20 cellular contexts compared by ENCODE assay signal in the genomic region with DNA sequence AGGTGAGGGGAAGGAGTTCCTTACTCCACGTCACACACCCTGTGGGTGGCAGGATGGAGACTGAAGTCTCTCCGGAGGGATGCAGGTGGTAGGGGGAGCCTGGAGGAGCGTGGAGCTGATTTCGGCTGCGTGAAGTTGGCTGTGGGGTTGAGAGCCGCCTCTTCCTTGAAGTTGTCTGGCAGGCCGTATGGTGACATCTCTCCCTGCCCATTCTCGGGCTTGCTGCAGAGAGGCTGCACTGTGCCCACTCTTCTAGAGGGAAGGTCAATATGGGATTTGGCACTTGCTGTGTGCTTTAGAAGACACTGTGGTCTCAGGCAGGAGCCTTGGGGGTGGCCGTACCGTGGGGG.
"Had no signal": no experiment of that assay in that cellular context is flagged by ENCODE, and none has a peak within 500 bp of the region (broad histone marks: within the 10 kb centered on the region; RNA-seq: fewer than 3 reads in every experiment).

No MANE protein-coding gene starts in this region.

- H3K4me3 Mint-ChIP-seq: activated naive CD8-positive, alpha-beta T cell treated with anti-CD3 and anti-CD28 coated beads for 36 hours; effector memory CD8-positive, alpha-beta T cell; mesothelial cell of epicardium; nephron progenitor cell; stimulated activated naive CD8-positive, alpha-beta T cell treated with anti-CD3 and anti-CD28 coated beads, Interleukin-15, amount 100 ng/mL, for 72 hours had no signal

- H3K4me3 ChIP-seq: lung, prostate gland, suprapubic skin, upper lobe of left lung had no signal

- H3K4me1 ChIP-seq: prostate gland had no signal

- H3K9me3 ChIP-seq: prostate gland, suprapubic skin, upper lobe of left lung had no signal

- H3K27ac Mint-ChIP-seq: activated naive CD8-positive, alpha-beta T cell treated with anti-CD3 and anti-CD28 coated beads for 36 hours; effector memory CD8-positive, alpha-beta T cell; mesothelial cell of epicardium; nephron progenitor cell had no signal

- DNase-seq: activated CD4-positive, alpha-beta T cell treated with anti-CD3 and anti-CD28 coated beads, Interleukin-2, amount 50 U/mL, for 48 hours; activated gamma-delta T cell treated with Interleukin-2 at 50 U/mL for 16 hours; activated naive CD8-positive, alpha-beta T cell treated with anti-CD3 and anti-CD28 coated beads for 36 hours; brain microvascular endothelial cell; dermis blood vessel endothelial cell; effector memory CD8-positive, alpha-beta T cell; foreskin keratinocyte; nephron progenitor cell; small intestine; stimulated activated CD4-positive, alpha-beta T cell treated with anti-CD3 and anti-CD28 coated beads, Interleukin-15, amount 100 ng/mL, for 24 hours; stimulated activated CD4-positive, alpha-beta T cell treated with anti-CD3 and anti-CD28 coated beads, Interleukin-4, amount 100 ng/mL, for 1 hour; stimulated activated naive CD8-positive, alpha-beta T cell treated with anti-CD3 and anti-CD28 coated beads, Interleukin-15, amount 100 ng/mL, for 72 hours; SW 1271; T-helper 2 cell; WERI-Rb-1 had no signal

- H3K9me3 Mint-ChIP-seq: effector memory CD8-positive, alpha-beta T cell; nephron progenitor cell; stimulated activated naive CD8-positive, alpha-beta T cell treated with anti-CD3 and anti-CD28 coated beads, Interleukin-15, amount 100 ng/mL, for 72 hours had no signal

- H3K36me3 ChIP-seq: brain microvascular endothelial cell, prostate gland, suprapubic skin, upper lobe of left lung, WERI-Rb-1 had no signal

- H3K27me3 ChIP-seq: brain microvascular endothelial cell, foreskin keratinocyte, suprapubic skin, upper lobe of left lung had no signal

- H3K27ac ChIP-seq: brain microvascular endothelial cell, prostate gland, upper lobe of left lung, WERI-Rb-1 had no signal

- H3K36me3 Mint-ChIP-seq: activated naive CD8-positive, alpha-beta T cell treated with anti-CD3 and anti-CD28 coated beads for 36 hours; mesothelial cell of epicardium had no signal

- H3K27me3 Mint-ChIP-seq: activated naive CD8-positive, alpha-beta T cell treated with anti-CD3 and anti-CD28 coated beads for 36 hours had no signal
